1 cellular context compared by ENCODE assay signal in the genomic region with DNA sequence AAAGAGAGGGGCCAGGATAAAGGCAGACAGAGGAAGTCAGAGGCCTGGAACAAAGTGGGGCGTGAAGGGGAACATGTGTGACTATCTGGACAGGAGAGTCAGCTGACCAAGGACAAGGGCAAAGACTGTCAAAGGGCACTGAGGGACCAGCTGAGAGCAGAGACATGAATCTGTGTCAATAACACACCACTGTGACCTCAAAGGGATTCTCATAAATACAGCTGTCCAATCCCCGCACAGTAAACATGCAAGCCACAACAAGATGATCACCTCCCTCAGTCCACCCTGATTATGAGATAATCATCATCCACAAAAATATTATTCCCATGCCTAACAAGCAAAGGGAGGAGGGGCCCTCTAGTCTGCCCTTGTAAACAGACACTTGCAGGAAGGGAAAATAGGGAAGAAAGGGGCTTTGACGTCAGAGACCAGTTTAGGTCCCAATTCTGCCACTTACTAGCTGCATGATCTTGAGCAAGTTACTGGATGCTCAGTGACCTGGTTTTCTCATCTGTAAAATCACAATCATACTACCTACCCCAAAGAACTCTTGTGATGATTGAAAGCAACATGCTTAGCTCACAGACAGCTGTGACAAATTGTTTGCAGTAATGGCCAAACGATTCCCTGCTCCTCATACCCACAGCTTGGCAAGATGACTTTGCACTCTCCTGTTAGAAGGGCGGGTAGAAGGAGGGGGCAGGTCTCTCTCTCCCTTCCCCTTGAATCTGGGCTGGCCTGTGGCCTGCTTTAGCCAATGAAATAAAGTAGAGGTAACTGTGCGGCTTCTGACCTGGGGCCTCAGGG.
TF ChIP-seq lines count a peak whose summit lies in the region.

No MANE protein-coding gene starts in this region.

TF ChIP-seq in GM23338, 12 proteins besides CTCF, POLR2A, EP300 and RAD21 (continued from another document):
- TF ChIP-seq, protein P1, sequence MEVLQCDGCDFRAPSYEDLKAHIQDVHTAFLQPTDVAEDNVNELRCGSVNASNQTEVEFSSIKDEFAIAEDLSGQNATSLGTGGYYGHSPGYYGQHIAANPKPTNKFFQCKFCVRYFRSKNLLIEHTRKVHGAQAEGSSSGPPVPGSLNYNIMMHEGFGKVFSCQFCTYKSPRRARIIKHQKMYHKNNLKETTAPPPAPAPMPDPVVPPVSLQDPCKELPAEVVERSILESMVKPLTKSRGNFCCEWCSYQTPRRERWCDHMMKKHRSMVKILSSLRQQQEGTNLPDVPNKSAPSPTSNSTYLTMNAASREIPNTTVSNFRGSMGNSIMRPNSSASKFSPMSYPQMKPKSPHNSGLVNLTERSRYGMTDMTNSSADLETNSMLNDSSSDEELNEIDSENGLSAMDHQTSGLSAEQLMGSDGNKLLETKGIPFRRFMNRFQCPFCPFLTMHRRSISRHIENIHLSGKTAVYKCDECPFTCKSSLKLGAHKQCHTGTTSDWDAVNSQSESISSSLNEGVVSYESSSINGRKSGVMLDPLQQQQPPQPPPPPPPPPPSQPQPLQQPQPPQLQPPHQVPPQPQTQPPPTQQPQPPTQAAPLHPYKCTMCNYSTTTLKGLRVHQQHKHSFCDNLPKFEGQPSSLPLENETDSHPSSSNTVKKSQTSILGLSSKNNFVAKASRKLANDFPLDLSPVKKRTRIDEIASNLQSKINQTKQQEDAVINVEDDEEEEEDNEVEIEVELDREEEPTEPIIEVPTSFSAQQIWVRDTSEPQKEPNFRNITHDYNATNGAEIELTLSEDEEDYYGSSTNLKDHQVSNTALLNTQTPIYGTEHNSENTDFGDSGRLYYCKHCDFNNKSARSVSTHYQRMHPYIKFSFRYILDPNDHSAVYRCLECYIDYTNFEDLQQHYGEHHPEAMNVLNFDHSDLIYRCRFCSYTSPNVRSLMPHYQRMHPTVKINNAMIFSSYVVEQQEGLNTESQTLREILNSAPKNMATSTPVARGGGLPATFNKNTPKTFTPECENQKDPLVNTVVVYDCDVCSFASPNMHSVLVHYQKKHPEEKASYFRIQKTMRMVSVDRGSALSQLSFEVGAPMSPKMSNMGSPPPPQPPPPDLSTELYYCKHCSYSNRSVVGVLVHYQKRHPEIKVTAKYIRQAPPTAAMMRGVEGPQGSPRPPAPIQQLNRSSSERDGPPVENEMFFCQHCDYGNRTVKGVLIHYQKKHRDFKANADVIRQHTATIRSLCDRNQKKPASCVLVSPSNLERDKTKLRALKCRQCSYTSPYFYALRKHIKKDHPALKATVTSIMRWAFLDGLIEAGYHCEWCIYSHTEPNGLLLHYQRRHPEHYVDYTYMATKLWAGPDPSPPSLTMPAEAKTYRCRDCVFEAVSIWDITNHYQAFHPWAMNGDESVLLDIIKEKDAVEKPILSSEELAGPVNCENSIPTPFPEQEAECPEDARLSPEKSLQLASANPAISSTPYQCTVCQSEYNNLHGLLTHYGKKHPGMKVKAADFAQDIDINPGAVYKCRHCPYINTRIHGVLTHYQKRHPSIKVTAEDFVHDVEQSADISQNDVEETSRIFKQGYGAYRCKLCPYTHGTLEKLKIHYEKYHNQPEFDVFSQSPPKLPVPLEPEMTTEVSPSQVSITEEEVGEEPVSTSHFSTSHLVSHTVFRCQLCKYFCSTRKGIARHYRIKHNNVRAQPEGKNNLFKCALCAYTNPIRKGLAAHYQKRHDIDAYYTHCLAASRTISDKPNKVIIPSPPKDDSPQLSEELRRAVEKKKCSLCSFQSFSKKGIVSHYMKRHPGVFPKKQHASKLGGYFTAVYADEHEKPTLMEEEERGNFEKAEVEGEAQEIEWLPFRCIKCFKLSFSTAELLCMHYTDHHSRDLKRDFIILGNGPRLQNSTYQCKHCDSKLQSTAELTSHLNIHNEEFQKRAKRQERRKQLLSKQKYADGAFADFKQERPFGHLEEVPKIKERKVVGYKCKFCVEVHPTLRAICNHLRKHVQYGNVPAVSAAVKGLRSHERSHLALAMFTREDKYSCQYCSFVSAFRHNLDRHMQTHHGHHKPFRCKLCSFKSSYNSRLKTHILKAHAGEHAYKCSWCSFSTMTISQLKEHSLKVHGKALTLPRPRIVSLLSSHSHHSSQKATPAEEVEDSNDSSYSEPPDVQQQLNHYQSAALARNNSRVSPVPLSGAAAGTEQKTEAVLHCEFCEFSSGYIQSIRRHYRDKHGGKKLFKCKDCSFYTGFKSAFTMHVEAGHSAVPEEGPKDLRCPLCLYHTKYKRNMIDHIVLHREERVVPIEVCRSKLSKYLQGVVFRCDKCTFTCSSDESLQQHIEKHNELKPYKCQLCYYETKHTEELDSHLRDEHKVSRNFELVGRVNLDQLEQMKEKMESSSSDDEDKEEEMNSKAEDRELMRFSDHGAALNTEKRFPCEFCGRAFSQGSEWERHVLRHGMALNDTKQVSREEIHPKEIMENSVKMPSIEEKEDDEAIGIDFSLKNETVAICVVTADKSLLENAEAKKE (CRISPR knock-in tag; IDR thresholded peaks at IDR 0.05), result no peak
- TF ChIP-seq NANOG (IDR thresholded peaks at IDR 0.05; ENCODE audit: borderline replicate concordance) (no peak), EZH2 (IDR thresholded peaks at IDR 0.05; ENCODE audit: low read depth, unreplicated experiment) (no peak), EZH2phosphoT487 (IDR thresholded peaks at IDR 0.05; ENCODE audit: unreplicated experiment) (no peak), REST (IDR thresholded peaks at IDR 0.05; ENCODE audit: unreplicated experiment) (no peak), JUNB (IDR thresholded peaks at IDR 0.05; ENCODE audit: unreplicated experiment) (no peak), POLR2AphosphoS5 (IDR thresholded peaks at IDR 0.05; ENCODE audit: low read depth) (no peak)
TF ChIP-seq in GM23338: peak in this region for 0.
